Comparison of ENCODE assay signal across 8 cellular contexts in the genomic region with DNA sequence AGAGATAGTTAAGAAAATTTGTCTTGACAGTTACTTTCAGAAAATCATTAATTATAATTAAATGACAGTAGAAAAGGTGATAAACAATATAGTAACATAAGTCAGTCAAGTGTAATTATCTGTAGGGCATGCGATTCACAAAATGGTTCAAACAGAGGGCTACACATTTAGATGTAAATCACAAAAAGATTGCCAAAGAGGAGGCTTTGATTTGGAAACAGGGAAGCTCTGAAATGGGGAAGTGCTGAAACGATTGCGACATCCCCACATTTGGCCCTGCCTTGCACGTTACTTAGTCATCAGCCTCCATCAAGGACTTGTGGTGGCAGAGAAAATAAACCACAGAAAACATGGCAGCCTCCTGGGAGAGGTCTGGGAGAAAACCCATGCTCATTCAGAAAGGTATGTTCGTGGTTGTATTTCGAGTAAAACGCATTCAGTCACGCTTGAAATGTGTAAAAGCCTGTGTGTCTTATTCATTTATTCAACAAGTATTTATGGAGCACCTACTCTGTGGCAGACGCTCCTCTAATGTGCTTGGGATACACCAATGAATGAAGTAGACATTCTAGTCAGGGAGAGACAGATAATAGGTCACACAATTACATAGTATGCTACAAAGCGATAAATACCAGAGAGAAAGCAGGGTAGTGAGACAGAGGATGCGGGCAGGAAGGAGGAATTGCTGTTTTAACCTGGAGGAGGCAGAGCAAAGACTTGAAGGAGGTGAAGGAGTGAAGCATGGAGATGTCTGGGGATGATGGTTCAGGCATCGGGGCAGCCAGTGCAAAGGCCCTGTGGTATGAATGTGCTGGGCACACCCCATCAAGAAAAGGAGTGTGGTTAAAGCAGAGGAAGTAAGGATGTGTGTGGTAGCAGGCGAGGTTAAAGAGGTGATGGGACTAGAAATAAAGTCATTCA. TPM values are rescaled to one million over a fixed set of nuclear protein-coding genes. Genes with fewer than 3 reads are reported as not detected.
DNase-seq lines count a peak whose midpoint lies in the region; ATAC-seq and TF ChIP-seq lines count a peak whose summit lies in the region.
"Had no signal": no experiment of that assay in that cellular context is flagged by ENCODE, and none has a peak within 500 bp of the region (broad histone marks: within the 10 kb centered on the region; RNA-seq: fewer than 3 reads in every experiment).

No MANE protein-coding gene starts in this region.

- peaks cover 11% of the 10 kb centered on the region for H3K36me3 Mint-ChIP-seq in progenitor cell of endocrine pancreas (ENCODE audit: insufficient read depth)

- ATAC-seq in GM21723 (IDR thresholded peaks at IDR 0.05; ENCODE audit: unreplicated experiment) (peak; percentile 74), foreskin keratinocyte (peak; percentile 87)

- no peaks in the 10 kb centered on the region for H3K27me3 Mint-ChIP-seq in progenitor cell of endocrine pancreas

- peak; percentile 98 for DNase-seq in SKM-1 treated with dmso at 0.1 percent for 144 hours (lab: John Stamatoyannopoulos, UW; ENCODE audit: unreplicated experiment)
- peak; percentile 90 to 92 for DNase-seq in foreskin keratinocyte
- no peak for DNase-seq in progenitor cell of endocrine pancreas (ENCODE audit: low spot score, unreplicated experiment)
- no peak for DNase-seq in COR-L47 (lab: John Stamatoyannopoulos, UW)

- H3K4me1 ChIP-seq in HUES6 (ENCODE audit: control insufficient read depth, insufficient read depth, low read length) (peaks cover 40% of the 10 kb centered on the region), foreskin keratinocyte (peaks cover 21% of the 10 kb centered on the region)

- H3K27ac ChIP-seq in HUES6 (ENCODE audit: low read depth, low read length) (peak overlapping the region; percentile 76; the same call in 1 of the 2 replicates), foreskin keratinocyte (peak overlapping the region; percentile 67)
- H3K27ac ChIP-seq: cardiac muscle cell had no signal

- H3K27ac Mint-ChIP-seq in progenitor cell of endocrine pancreas, result peak overlapping the region; percentile 43

- no peaks in the 10 kb centered on the region for H3K9me3 ChIP-seq in HUES6 (ENCODE audit: control insufficient read depth, insufficient read depth, low read depth, low read length)

- H3K9ac ChIP-seq in HUES6 (ENCODE audit: low read length), result no peak overlapping the region

- H3K9me3 Mint-ChIP-seq in progenitor cell of endocrine pancreas (ENCODE audit: low read depth), result no peaks in the 10 kb centered on the region

- H3K4me3 ChIP-seq in GM12875 (ENCODE audit: low read depth, low read length) (peak overlapping the region; percentile 19), HUES6 (ENCODE audit: low read depth, low read length) (no peak overlapping the region)
- H3K4me3 ChIP-seq: cardiac muscle cell had no signal

- peaks cover 36% of the 10 kb centered on the region for H3K4me1 Mint-ChIP-seq in progenitor cell of endocrine pancreas (ENCODE audit: low read depth)

- TF ChIP-seq CTCF in GM12875 (IDR thresholded peaks at IDR 0.05; ENCODE audit: borderline replicate concordance, insufficient read depth, low read depth, low read length) (no peak), foreskin keratinocyte (conservative IDR thresholded peaks at IDR 0.05) (no peak), progenitor cell of endocrine pancreas (IDR thresholded peaks at IDR 0.05; ENCODE audit: unreplicated experiment) (no peak)

- H3K27me3 ChIP-seq in HUES6 (ENCODE audit: control insufficient read depth, insufficient read depth, low read length) (no peaks in the 10 kb centered on the region), foreskin keratinocyte (no peaks in the 10 kb centered on the region)

- H3K4me3 Mint-ChIP-seq in progenitor cell of endocrine pancreas (ENCODE audit: low read depth), result no peak overlapping the region

- peaks cover 6% of the 10 kb centered on the region; the same call in 1 of the 2 replicates for H3K36me3 ChIP-seq in HUES6 (ENCODE audit: control insufficient read depth, insufficient read depth, low read length)
- H3K36me3 ChIP-seq: cardiac muscle cell had no signal

RNA-seq across cellular contexts. Expression of a gene that starts 7.8 kb away (rescaled TPM):
- total RNA-seq in foreskin keratinocyte, result 13.9 and 14.0 TPM in 2 replicates
- 2.6 and 3.3 TPM in 2 replicates for polyA plus RNA-seq in foreskin keratinocyte
- 64.3 and 64.8 TPM in 2 replicates for total RNA-seq in progenitor cell of endocrine pancreas

Comparison
In these comparisons a context has a peak if more than half of its experiments do, and no peak if none do; other contexts are left out.
1. DNase-seq: peak in SKM-1 treated with dmso at 0.1 percent for 144 hours (single experiment) and foreskin keratinocyte (2 of 2); none in progenitor cell of endocrine pancreas (single experiment) and COR-L47 (single experiment).